8 cellular contexts compared by ENCODE assay signal in the genomic region with DNA sequence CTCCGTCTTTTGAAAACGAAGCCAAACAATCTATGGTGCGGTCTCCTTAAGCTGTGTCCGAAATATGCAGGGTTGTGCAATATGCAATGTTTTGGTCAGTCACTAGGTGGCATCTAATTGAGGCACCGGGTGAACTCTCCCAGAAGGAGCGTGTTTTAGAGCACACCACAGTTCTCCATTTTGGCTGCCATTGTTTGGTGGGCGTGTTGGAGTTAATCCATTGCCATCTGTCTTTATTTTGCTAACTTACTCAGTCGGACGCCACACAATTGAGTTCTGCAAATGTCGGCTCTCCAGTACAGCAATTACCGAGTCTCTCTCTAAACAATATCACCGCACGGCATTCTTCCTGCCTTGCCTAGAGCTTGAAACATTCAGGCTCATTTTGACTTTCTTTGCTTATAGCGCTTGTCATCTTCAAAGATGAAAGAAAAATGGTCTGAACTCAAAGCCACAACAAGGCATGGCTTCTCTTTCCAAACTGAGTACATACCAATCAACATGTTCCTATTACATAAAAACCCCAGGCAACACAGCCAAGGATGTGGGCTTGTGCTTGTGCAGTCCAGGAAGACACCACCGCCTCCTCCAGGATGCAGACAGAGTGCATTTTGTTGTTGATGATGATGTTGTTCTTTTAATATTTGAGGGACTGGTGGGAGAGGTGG.
A peak's percentile ranks its signal among the peaks of the same experiment; 100 is the strongest.
DNase-seq lines count a peak whose midpoint lies in the region; ATAC-seq, FAIRE-seq and TF ChIP-seq lines count a peak whose summit lies in the region.

No MANE protein-coding gene starts in this region.

- H3K36me3 Mint-ChIP-seq in activated CD8-positive, alpha-beta T cell treated with anti-CD3 and anti-CD28 coated beads, Interleukin-2, amount 10 ng/mL, durations not matched to agents 7 days and 5 days (ENCODE audit: low read depth), result no peaks in the 10 kb centered on the region

- H3K4me1 Mint-ChIP-seq in activated CD8-positive, alpha-beta T cell treated with anti-CD3 and anti-CD28 coated beads, Interleukin-2, amount 10 ng/mL, durations not matched to agents 7 days and 5 days (ENCODE audit: low read depth), result peaks cover 30% of the 10 kb centered on the region

- peak; percentile 70 for TF ChIP-seq CTCF in epithelial cell of proximal tubule (conservative IDR thresholded peaks at IDR 0.05; ENCODE audit: low read depth, low read length)

- FAIRE-seq in GM12891 (lab: Jason Lieb, UNC), result peak; percentile 41

- H3K4me1 ChIP-seq in ACC112 (ENCODE audit: control insufficient read depth, insufficient read depth, low read length, unreplicated experiment), result peaks cover 10% of the 10 kb centered on the region

- H3K4me3 ChIP-seq in ACC112 (ENCODE audit: low read depth, low read length), result peak overlapping the region; percentile 14
- no peak overlapping the region for H3K4me3 ChIP-seq in epithelial cell of proximal tubule (ENCODE audit: low read depth, low read length)

- no peaks in the 10 kb centered on the region for H3K79me2 ChIP-seq in ACC112 (ENCODE audit: control insufficient read depth, insufficient read depth, low read length, unreplicated experiment)

- DNase-seq in GM12891 (ENCODE audit: insufficient read length, low spot score) (no peak), NCI-H526 treated with DMSO at 0.1 percent for 48 hours (lab: John Stamatoyannopoulos, UW) (peak; percentile 31), epithelial cell of proximal tubule (ENCODE audit: low read depth) (no peak), myocyte (ENCODE audit: low read depth) (peak; percentile 82), ureter (ENCODE audit: low spot score) (peak; percentile 62), NCI-H226 (no peak)
- DNase-seq in activated CD8-positive, alpha-beta T cell treated with anti-CD3 and anti-CD28 coated beads, Interleukin-2, amount 10 ng/mL, durations not matched to agents 7 days and 5 days, result peak; percentile 44

- peak overlapping the region; percentile 41; the same call in 1 of the 2 replicates for H3K27ac ChIP-seq in ACC112 (ENCODE audit: low read depth, low read length)

- H3K27me3 ChIP-seq in ACC112 (ENCODE audit: insufficient read depth, low read length), result no peaks in the 10 kb centered on the region

- CTCF ChIA-PET in activated CD8-positive, alpha-beta T cell treated with anti-CD3 and anti-CD28 coated beads, Interleukin-2, amount 10 ng/mL, durations not matched to agents 7 days and 5 days (lab: Charles Lee), result interaction anchor here (0.8 to 2.5 kb wide), 10 partner anchors 13 to 247 kb away, joined by 3 to 21 read pairs (median 3); no protein-coding TSS in a partner anchor

- peak overlapping the region; percentile 96 for H2AFZ ChIP-seq in ACC112 (ENCODE audit: low read length, unreplicated experiment)

- H3K9me3 Mint-ChIP-seq in activated CD8-positive, alpha-beta T cell treated with anti-CD3 and anti-CD28 coated beads, Interleukin-2, amount 10 ng/mL, durations not matched to agents 7 days and 5 days (ENCODE audit: insufficient read depth), result no peaks in the 10 kb centered on the region

- H3K36me3 ChIP-seq in ACC112 (ENCODE audit: insufficient read depth, low read length), result no peaks in the 10 kb centered on the region

- peak; percentile 74 for ATAC-seq in activated CD8-positive, alpha-beta T cell treated with anti-CD3 and anti-CD28 coated beads, Interleukin-2, amount 10 ng/mL, durations not matched to agents 7 days and 5 days

- peak overlapping the region; percentile 23 for H3K27ac Mint-ChIP-seq in activated CD8-positive, alpha-beta T cell treated with anti-CD3 and anti-CD28 coated beads, Interleukin-2, amount 10 ng/mL, durations not matched to agents 7 days and 5 days

- no peak for TF ChIP-seq POLR2A in GM12891 (IDR thresholded peaks at IDR 0.05; ENCODE audit: low read depth, low read length)

- H3K4me3 Mint-ChIP-seq in activated CD8-positive, alpha-beta T cell treated with anti-CD3 and anti-CD28 coated beads, Interleukin-2, amount 10 ng/mL, durations not matched to agents 7 days and 5 days, result no peak overlapping the region

- H3K27me3 Mint-ChIP-seq in activated CD8-positive, alpha-beta T cell treated with anti-CD3 and anti-CD28 coated beads, Interleukin-2, amount 10 ng/mL, durations not matched to agents 7 days and 5 days (ENCODE audit: low read depth), result peaks cover 33% of the 10 kb centered on the region

- POLR2A ChIA-PET in activated CD8-positive, alpha-beta T cell treated with anti-CD3 and anti-CD28 coated beads, Interleukin-2, amount 10 ng/mL, durations not matched to agents 7 days and 5 days (lab: Charles Lee), result interaction anchor here (0.6 kb wide), 1 partner anchor 434 kb away, joined by 3 read pairs; no protein-coding TSS in a partner anchor

TF ChIP-seq in GM12891, 5 proteins besides CTCF, POLR2A, EP300 and RAD21:
- TF ChIP-seq SPI1 (IDR thresholded peaks at IDR 0.05; ENCODE audit: low read depth, low read length) (0 out of 2 replicates have a peak, but pooled peaks have one; percentile 9), POU2F2 (IDR thresholded peaks at IDR 0.05; ENCODE audit: low read depth, low read length) (peak; percentile 40; the same call in 1 of the 2 replicates), POLR2AphosphoS5 (IDR thresholded peaks at IDR 0.05; ENCODE audit: low read depth, low read length) (no peak)

Comparison
In these comparisons a context has a peak if more than half of its experiments do, and no peak if none do; other contexts are left out.
1. DNase-seq: peak in NCI-H526 treated with DMSO at 0.1 percent for 48 hours (single experiment), activated CD8-positive, alpha-beta T cell treated with anti-CD3 and anti-CD28 coated beads, Interleukin-2, amount 10 ng/mL, durations not matched to agents 7 days and 5 days (single experiment), myocyte (single experiment) and ureter (single experiment); none in GM12891 (single experiment), epithelial cell of proximal tubule (single experiment) and NCI-H226 (single experiment).